Comparison of ENCODE assay signal across 1 cellular context in the genomic region with DNA sequence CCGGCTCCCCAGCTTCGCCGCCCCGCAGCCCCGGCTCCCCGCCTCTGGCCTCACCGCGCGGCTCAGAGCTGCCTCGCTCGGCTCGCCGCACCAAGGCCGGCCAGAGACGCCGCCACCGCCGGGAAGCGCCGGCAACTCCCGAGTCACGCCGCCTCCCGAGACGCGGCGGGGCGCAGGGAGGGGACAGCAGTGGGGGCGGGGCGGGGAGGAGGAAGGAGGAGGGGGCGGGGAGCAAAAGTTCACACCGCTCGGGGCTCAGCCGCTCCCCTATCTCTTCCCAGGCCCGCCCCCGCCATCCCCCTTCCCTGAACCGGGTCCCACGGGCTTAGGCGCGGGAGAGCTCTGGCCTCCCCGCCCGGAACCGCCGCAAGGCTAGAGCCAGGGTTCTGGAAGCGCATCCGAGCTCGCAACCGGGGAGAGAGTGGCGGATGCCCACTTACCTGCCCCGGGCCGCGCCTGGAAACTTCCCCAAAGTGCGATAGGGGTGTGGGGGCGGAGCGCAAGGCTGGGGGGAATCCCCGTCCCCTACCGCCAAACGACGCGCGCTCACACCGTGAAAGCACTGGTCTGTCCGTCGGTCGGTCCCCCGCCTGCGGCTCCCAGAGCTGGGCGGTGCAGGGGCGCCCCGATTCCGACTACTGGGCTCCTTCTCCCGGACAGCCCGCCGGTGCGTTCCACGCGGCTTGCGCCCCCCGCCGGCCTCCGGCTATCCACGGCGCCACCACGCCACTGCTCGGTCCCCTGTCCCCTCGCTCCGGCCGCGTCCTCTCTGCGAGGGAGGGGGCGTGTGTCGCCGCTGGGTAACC.
TF ChIP-seq lines count a peak whose summit lies in the region.

No MANE protein-coding gene starts in this region.

TF ChIP-seq in HepG2, 621 proteins besides CTCF, POLR2A, EP300 and RAD21 (continued from another document and continues in another):
- TF ChIP-seq, protein P1, sequence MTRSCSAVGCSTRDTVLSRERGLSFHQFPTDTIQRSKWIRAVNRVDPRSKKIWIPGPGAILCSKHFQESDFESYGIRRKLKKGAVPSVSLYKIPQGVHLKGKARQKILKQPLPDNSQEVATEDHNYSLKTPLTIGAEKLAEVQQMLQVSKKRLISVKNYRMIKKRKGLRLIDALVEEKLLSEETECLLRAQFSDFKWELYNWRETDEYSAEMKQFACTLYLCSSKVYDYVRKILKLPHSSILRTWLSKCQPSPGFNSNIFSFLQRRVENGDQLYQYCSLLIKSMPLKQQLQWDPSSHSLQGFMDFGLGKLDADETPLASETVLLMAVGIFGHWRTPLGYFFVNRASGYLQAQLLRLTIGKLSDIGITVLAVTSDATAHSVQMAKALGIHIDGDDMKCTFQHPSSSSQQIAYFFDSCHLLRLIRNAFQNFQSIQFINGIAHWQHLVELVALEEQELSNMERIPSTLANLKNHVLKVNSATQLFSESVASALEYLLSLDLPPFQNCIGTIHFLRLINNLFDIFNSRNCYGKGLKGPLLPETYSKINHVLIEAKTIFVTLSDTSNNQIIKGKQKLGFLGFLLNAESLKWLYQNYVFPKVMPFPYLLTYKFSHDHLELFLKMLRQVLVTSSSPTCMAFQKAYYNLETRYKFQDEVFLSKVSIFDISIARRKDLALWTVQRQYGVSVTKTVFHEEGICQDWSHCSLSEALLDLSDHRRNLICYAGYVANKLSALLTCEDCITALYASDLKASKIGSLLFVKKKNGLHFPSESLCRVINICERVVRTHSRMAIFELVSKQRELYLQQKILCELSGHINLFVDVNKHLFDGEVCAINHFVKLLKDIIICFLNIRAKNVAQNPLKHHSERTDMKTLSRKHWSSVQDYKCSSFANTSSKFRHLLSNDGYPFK (CRISPR knock-in tag; IDR thresholded peaks at IDR 0.05; ENCODE audit: borderline replicate concordance), result no peak; the same call in 1 of the 2 replicates
- TF ChIP-seq KDM3A (CRISPR knock-in tag; IDR thresholded peaks at IDR 0.05; ENCODE audit: low read depth) (peak; percentile 73; the same call in 1 of the 2 replicates), ZNF382 (CRISPR knock-in tag; IDR thresholded peaks at IDR 0.05; ENCODE audit: borderline replicate concordance) (no peak), ZNF567 (CRISPR knock-in tag; IDR thresholded peaks at IDR 0.05; ENCODE audit: borderline replicate concordance) (no peak), SALL1 (CRISPR knock-in tag; IDR thresholded peaks at IDR 0.05) (peak; percentile 38; the same call in 1 of the 2 replicates), ZNF451 (CRISPR knock-in tag; IDR thresholded peaks at IDR 0.05) (peak; percentile 45; the same call in 1 of the 2 replicates), ZNF841 (CRISPR knock-in tag; IDR thresholded peaks at IDR 0.05; ENCODE audit: borderline replicate concordance) (0 out of 2 replicates have a peak, but pooled peaks have one; percentile 46), ZNF780A (CRISPR knock-in tag; IDR thresholded peaks at IDR 0.05) (no peak), JUN (CRISPR knock-in tag; IDR thresholded peaks at IDR 0.05) (no peak), ZNF761 (CRISPR knock-in tag; conservative IDR thresholded peaks at IDR 0.05) (no peak), YEATS2 (CRISPR knock-in tag; IDR thresholded peaks at IDR 0.05; ENCODE audit: borderline replicate concordance) (no peak), ZNF589 (CRISPR knock-in tag; conservative IDR thresholded peaks at IDR 0.05) (0 out of 2 replicates have a peak, but pooled peaks have one; percentile 54), CC2D1A (CRISPR knock-in tag; IDR thresholded peaks at IDR 0.05) (no peak), ZNF777 (CRISPR knock-in tag; IDR thresholded peaks at IDR 0.05) (peak; percentile 57; the same call in 1 of the 2 replicates), SIN3A (IDR thresholded peaks at IDR 0.05; ENCODE audit: borderline replicate concordance, low read depth, low read length) (no peak), ZNF317 (CRISPR knock-in tag; IDR thresholded peaks at IDR 0.05) (peak; percentile 47; the same call in 1 of the 2 replicates), THAP11 (CRISPR knock-in tag; IDR thresholded peaks at IDR 0.05) (no peak), ZNF670 (CRISPR knock-in tag; IDR thresholded peaks at IDR 0.05; ENCODE audit: borderline replicate concordance) (0 out of 2 replicates have a peak, but pooled peaks have one; percentile 45), KAT8 (CRISPR knock-in tag; IDR thresholded peaks at IDR 0.05) (no peak), ZNF564 (CRISPR knock-in tag; IDR thresholded peaks at IDR 0.05) (no peak), ZNF878 (CRISPR knock-in tag; IDR thresholded peaks at IDR 0.05) (no peak), RBAK (CRISPR knock-in tag; IDR thresholded peaks at IDR 0.05) (no peak), RXRB (CRISPR knock-in tag; IDR thresholded peaks at IDR 0.05; ENCODE audit: borderline replicate concordance) (peak; percentile 9; the same call in 1 of the 2 replicates), ZNF543 (CRISPR knock-in tag; IDR thresholded peaks at IDR 0.05) (peak; percentile 73), NAIF1 (CRISPR knock-in tag; IDR thresholded peaks at IDR 0.05; ENCODE audit: borderline replicate concordance) (no peak), ZFY (CRISPR knock-in tag; IDR thresholded peaks at IDR 0.05) (peak; percentile 11; the same call in 1 of the 2 replicates), SETDB1 (CRISPR knock-in tag; IDR thresholded peaks at IDR 0.05; ENCODE audit: borderline replicate concordance) (no peak), GABPB1 (CRISPR knock-in tag; IDR thresholded peaks at IDR 0.05) (peak; percentile 27; the same call in 1 of the 2 replicates), RBM39 (IDR thresholded peaks at IDR 0.05; ENCODE audit: low read depth, low read length, poor library complexity, severe bottlenecking) (no peak), NBN (conservative IDR thresholded peaks at IDR 0.05) (no peak), KAT2B (IDR thresholded peaks at IDR 0.05; ENCODE audit: borderline replicate concordance, low read depth, low read length) (no peak), NFYB (CRISPR knock-in tag; IDR thresholded peaks at IDR 0.05) (no peak), ZNF160 (CRISPR knock-in tag; IDR thresholded peaks at IDR 0.05) (peak; percentile 25; the same call in 1 of the 2 replicates), FOXC1 (CRISPR knock-in tag; IDR thresholded peaks at IDR 0.05; ENCODE audit: borderline replicate concordance) (no peak), SNAI1 (CRISPR knock-in tag; IDR thresholded peaks at IDR 0.05; ENCODE audit: borderline replicate concordance) (no peak), ZNF775 (CRISPR knock-in tag; IDR thresholded peaks at IDR 0.05; ENCODE audit: borderline replicate concordance) (no peak), ZNF282 (IDR thresholded peaks at IDR 0.05; ENCODE audit: partially characterized antibody) (no peak), REL (CRISPR knock-in tag; conservative IDR thresholded peaks at IDR 0.05) (no peak), ATRX (CRISPR knock-in tag; IDR thresholded peaks at IDR 0.05; ENCODE audit: borderline replicate concordance) (no peak), BCL6 (CRISPR knock-in tag; IDR thresholded peaks at IDR 0.05) (peak; percentile 63; the same call in 1 of the 2 replicates), THYN1 (CRISPR knock-in tag; IDR thresholded peaks at IDR 0.05; ENCODE audit: borderline replicate concordance, low read depth) (no peak)
- TF ChIP-seq, protein P2, sequence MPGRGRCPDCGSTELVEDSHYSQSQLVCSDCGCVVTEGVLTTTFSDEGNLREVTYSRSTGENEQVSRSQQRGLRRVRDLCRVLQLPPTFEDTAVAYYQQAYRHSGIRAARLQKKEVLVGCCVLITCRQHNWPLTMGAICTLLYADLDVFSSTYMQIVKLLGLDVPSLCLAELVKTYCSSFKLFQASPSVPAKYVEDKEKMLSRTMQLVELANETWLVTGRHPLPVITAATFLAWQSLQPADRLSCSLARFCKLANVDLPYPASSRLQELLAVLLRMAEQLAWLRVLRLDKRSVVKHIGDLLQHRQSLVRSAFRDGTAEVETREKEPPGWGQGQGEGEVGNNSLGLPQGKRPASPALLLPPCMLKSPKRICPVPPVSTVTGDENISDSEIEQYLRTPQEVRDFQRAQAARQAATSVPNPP (CRISPR knock-in tag; IDR thresholded peaks at IDR 0.05), result no peak
- TF ChIP-seq, protein P3, sequence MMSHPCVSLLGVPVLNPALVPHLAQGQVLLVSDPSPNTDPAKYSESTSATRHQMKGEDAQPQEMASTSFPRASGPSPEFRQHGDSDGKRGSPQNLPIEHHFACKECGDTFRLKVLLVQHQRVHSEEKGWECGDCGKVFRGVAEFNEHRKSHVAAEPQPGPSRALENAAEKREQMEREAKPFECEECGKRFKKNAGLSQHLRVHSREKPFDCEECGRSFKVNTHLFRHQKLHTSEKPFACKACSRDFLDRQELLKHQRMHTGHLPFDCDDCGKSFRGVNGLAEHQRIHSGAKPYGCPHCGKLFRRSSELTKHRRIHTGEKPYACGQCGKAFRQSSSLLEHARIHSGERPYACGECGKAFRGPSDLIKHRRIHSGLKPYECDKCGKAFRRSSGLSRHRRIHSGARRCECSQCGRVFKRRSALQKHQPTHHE (CRISPR knock-in tag; IDR thresholded peaks at IDR 0.05; ENCODE audit: borderline replicate concordance), result 0 out of 2 replicates have a peak, but pooled peaks have one; percentile 22
- TF ChIP-seq, protein P4, sequence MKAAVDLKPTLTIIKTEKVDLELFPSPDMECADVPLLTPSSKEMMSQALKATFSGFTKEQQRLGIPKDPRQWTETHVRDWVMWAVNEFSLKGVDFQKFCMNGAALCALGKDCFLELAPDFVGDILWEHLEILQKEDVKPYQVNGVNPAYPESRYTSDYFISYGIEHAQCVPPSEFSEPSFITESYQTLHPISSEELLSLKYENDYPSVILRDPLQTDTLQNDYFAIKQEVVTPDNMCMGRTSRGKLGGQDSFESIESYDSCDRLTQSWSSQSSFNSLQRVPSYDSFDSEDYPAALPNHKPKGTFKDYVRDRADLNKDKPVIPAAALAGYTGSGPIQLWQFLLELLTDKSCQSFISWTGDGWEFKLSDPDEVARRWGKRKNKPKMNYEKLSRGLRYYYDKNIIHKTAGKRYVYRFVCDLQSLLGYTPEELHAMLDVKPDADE (CRISPR knock-in tag; IDR thresholded peaks at IDR 0.05), result no peak
- TF ChIP-seq, protein P5, sequence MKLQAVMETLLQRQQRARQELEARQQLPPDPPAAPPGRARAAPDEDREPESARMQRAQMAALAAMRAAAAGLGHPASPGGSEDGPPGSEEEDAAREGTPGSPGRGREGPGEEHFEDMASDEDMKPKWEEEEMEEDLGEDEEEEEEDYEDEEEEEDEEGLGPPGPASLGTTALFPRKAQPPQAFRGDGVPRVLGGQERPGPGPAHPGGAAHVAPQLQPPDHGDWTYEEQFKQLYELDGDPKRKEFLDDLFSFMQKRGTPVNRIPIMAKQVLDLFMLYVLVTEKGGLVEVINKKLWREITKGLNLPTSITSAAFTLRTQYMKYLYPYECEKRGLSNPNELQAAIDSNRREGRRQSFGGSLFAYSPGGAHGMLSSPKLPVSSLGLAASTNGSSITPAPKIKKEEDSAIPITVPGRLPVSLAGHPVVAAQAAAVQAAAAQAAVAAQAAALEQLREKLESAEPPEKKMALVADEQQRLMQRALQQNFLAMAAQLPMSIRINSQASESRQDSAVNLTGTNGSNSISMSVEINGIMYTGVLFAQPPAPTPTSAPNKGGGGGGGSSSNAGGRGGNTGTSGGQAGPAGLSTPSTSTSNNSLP (IDR thresholded peaks at IDR 0.05; ENCODE audit: low read depth, low read length), result no peak
- TF ChIP-seq, protein P6, sequence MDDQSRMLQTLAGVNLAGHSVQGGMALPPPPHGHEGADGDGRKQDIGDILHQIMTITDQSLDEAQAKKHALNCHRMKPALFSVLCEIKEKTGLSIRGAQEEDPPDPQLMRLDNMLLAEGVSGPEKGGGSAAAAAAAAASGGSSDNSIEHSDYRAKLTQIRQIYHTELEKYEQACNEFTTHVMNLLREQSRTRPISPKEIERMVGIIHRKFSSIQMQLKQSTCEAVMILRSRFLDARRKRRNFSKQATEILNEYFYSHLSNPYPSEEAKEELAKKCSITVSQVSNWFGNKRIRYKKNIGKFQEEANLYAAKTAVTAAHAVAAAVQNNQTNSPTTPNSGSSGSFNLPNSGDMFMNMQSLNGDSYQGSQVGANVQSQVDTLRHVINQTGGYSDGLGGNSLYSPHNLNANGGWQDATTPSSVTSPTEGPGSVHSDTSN (CRISPR knock-in tag; IDR thresholded peaks at IDR 0.05; ENCODE audit: borderline replicate concordance), result no peak
- TF ChIP-seq, protein P7, sequence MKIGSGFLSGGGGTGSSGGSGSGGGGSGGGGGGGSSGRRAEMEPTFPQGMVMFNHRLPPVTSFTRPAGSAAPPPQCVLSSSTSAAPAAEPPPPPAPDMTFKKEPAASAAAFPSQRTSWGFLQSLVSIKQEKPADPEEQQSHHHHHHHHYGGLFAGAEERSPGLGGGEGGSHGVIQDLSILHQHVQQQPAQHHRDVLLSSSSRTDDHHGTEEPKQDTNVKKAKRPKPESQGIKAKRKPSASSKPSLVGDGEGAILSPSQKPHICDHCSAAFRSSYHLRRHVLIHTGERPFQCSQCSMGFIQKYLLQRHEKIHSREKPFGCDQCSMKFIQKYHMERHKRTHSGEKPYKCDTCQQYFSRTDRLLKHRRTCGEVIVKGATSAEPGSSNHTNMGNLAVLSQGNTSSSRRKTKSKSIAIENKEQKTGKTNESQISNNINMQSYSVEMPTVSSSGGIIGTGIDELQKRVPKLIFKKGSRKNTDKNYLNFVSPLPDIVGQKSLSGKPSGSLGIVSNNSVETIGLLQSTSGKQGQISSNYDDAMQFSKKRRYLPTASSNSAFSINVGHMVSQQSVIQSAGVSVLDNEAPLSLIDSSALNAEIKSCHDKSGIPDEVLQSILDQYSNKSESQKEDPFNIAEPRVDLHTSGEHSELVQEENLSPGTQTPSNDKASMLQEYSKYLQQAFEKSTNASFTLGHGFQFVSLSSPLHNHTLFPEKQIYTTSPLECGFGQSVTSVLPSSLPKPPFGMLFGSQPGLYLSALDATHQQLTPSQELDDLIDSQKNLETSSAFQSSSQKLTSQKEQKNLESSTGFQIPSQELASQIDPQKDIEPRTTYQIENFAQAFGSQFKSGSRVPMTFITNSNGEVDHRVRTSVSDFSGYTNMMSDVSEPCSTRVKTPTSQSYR (CRISPR knock-in tag; IDR thresholded peaks at IDR 0.05; ENCODE audit: borderline replicate concordance), result peak; percentile 33; the same call in 1 of the 2 replicates
- TF ChIP-seq, protein P8, sequence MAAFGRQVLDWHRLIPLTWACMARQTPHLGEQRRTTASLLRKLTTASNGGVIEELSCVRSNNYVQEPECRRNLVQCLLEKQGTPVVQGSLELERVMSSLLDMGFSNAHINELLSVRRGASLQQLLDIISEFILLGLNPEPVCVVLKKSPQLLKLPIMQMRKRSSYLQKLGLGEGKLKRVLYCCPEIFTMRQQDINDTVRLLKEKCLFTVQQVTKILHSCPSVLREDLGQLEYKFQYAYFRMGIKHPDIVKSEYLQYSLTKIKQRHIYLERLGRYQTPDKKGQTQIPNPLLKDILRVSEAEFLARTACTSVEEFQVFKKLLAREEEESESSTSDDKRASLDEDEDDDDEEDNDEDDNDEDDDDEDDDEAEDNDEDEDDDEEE (CRISPR knock-in tag; IDR thresholded peaks at IDR 0.05), result no peak
- TF ChIP-seq, protein P9, sequence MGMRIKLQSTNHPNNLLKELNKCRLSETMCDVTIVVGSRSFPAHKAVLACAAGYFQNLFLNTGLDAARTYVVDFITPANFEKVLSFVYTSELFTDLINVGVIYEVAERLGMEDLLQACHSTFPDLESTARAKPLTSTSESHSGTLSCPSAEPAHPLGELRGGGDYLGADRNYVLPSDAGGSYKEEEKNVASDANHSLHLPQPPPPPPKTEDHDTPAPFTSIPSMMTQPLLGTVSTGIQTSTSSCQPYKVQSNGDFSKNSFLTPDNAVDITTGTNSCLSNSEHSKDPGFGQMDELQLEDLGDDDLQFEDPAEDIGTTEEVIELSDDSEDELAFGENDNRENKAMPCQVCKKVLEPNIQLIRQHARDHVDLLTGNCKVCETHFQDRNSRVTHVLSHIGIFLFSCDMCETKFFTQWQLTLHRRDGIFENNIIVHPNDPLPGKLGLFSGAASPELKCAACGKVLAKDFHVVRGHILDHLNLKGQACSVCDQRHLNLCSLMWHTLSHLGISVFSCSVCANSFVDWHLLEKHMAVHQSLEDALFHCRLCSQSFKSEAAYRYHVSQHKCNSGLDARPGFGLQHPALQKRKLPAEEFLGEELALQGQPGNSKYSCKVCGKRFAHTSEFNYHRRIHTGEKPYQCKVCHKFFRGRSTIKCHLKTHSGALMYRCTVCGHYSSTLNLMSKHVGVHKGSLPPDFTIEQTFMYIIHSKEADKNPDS (CRISPR knock-in tag; IDR thresholded peaks at IDR 0.05), result no peak
